Comparison of ENCODE assay signal across 8 cellular contexts in genomic region chr17:49556183-49556943, GRCh38. TPM values are rescaled to one million over a fixed set of nuclear protein-coding genes. Genes with fewer than 3 reads are reported as not detected.
DNase-seq lines count a peak whose midpoint lies in the region; ATAC-seq lines count a peak whose summit lies in the region.

No MANE protein-coding gene starts in this region.

- intact Hi-C loops in left ventricle myocardium superior (cut with micrococcal nuclease) = loop anchor here (10.0 kb wide), 2 partner anchors 122 to 242 kb away; no protein-coding TSS in a partner anchor
- intact Hi-C loops in sciatic nerve (cut with DNase I) = loop anchor here (10.0 kb wide), 1 partner anchor 122 kb away; no protein-coding TSS in a partner anchor

- H3K36me3 Mint-ChIP-seq in T-cell = no peaks in the 10 kb centered on the region
- no peaks in the 10 kb centered on the region for H3K36me3 Mint-ChIP-seq in activated naive CD8-positive, alpha-beta T cell treated with anti-CD3 and anti-CD28 coated beads, Interleukin-2, amount 50 U/mL, for 24 hours (ENCODE audit: low read depth)

- no peaks in the 10 kb centered on the region for H3K9me3 Mint-ChIP-seq in T-cell
- H3K9me3 Mint-ChIP-seq in activated naive CD8-positive, alpha-beta T cell treated with anti-CD3 and anti-CD28 coated beads, Interleukin-2, amount 50 U/mL, for 24 hours = no peaks in the 10 kb centered on the region

- no peak overlapping the region for H3K27ac Mint-ChIP-seq in T-cell
- H3K27ac Mint-ChIP-seq in activated naive CD8-positive, alpha-beta T cell treated with anti-CD3 and anti-CD28 coated beads, Interleukin-2, amount 50 U/mL, for 24 hours = no peak overlapping the region

- POLR2A ChIA-PET in T-cell (lab: Charles Lee) = interaction anchor here in 1 of 2 donors (0.6 kb wide), 1 partner anchor 138 kb away, joined by 3 read pairs; no protein-coding TSS in a partner anchor

- ATAC-seq in T-cell (replicated peaks in 1 of 4) (peak; percentile 92 to 98 (median 96)), left ventricle myocardium superior (peak; percentile 91), sciatic nerve (peak; percentile 92), HG02588 (IDR thresholded peaks at IDR 0.05; ENCODE audit: unreplicated experiment) (no peak)
- ATAC-seq in activated naive CD8-positive, alpha-beta T cell treated with anti-CD3 and anti-CD28 coated beads, Interleukin-2, amount 50 U/mL, for 24 hours = peak; percentile 96

- DNase-seq in NK-92 treated with Interleukin-12 subunit alpha and Interleukin-12 subunit beta, amount 100 ng/mL, for 24 hours (lab: John Stamatoyannopoulos, UW) = peak; percentile 74
- no peak for DNase-seq in NK-92 (lab: John Stamatoyannopoulos, UW; ENCODE audit: unreplicated experiment)
- peak; percentile 74 for DNase-seq in NCI-H1694 (lab: John Stamatoyannopoulos, UW)
- peak; percentile 59 to 85 (median 78) for DNase-seq in T-cell
- DNase-seq in activated naive CD8-positive, alpha-beta T cell treated with anti-CD3 and anti-CD28 coated beads, Interleukin-2, amount 50 U/mL, for 24 hours = peak; percentile 89
- DNase-seq in left ventricle myocardium superior = peak; percentile 87
- peak; percentile 90 for DNase-seq in sciatic nerve (ENCODE audit: low spot score)

- CTCF ChIA-PET in T-cell (lab: Charles Lee) = interaction anchor here (0.5 to 3.2 kb wide), 18 partner anchors 11 to 441 kb away, joined by 3 to 19 read pairs (median 4); no protein-coding TSS in a partner anchor

- H3K4me1 Mint-ChIP-seq in T-cell = peaks cover 0 to 8% (median 5%) of the 10 kb centered on the region in 3 donors
- peaks cover 6% of the 10 kb centered on the region for H3K4me1 Mint-ChIP-seq in activated naive CD8-positive, alpha-beta T cell treated with anti-CD3 and anti-CD28 coated beads, Interleukin-2, amount 50 U/mL, for 24 hours

- H3K27me3 Mint-ChIP-seq in T-cell = peaks cover 4 to 5% of the 10 kb centered on the region in 2 donors
- peaks cover 6% of the 10 kb centered on the region for H3K27me3 Mint-ChIP-seq in activated naive CD8-positive, alpha-beta T cell treated with anti-CD3 and anti-CD28 coated beads, Interleukin-2, amount 50 U/mL, for 24 hours

- H3K4me3 Mint-ChIP-seq in T-cell = no peak overlapping the region
- no peak overlapping the region for H3K4me3 Mint-ChIP-seq in activated naive CD8-positive, alpha-beta T cell treated with anti-CD3 and anti-CD28 coated beads, Interleukin-2, amount 50 U/mL, for 24 hours

RNA-seq across cellular contexts. Expression of gene NXPH3, which starts 19.3 kb away (rescaled TPM):
- total RNA-seq in T-cell (not detected), left ventricle myocardium superior (3.4 TPM), sciatic nerve (17.0 TPM)
